Comparison of ENCODE assay signal across 11 cellular contexts in the genomic region with DNA sequence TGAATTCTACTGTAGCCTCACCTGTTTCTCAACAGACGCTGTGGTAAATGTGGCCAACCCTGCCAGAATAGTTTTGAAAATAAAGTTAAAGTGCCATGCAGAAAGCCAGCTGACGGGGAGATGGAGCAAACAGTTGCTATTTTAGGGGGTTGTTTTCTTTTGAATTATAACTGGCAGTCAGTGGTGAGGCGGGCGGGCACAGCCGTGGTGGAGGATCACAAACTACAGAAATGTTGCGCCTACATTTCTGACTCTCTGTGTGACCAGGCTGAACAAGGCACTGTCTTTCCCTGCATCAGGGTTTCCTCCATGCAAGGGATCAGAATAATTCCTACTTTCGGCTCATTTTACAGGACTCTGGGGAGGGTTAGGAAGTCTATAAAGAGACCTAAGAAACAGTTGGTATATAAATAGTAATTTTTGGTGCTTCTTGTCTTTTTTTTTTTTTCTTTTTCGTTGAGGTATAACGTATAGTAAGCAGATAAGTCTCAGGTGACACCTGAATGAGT. TPM values are rescaled to one million over a fixed set of nuclear protein-coding genes. Genes with fewer than 3 reads are reported as not detected.
DNase-seq lines count a peak whose midpoint lies in the region; TF ChIP-seq lines count a peak whose summit lies in the region.
"Had no signal": no experiment of that assay in that cellular context is flagged by ENCODE, and none has a peak within 500 bp of the region (broad histone marks: within the 10 kb centered on the region; RNA-seq: fewer than 3 reads in every experiment).

No MANE protein-coding gene starts in this region.

- H3K4me3 Mint-ChIP-seq in brain, result peak overlapping the region in 2 of 5 experiments; percentile 10 to 19

- no peaks in the 10 kb centered on the region for H3K27me3 ChIP-seq in subcutaneous abdominal adipose tissue (ENCODE audit: control insufficient read depth in 5 of 5, insufficient read depth in 4 of 5, low read length in 5 of 5)

- no peaks in the 10 kb centered on the region for H3K9me3 Mint-ChIP-seq in brain

- H3K4me1 Mint-ChIP-seq in brain, result peaks cover 99% of the 10 kb centered on the region

- no peaks in the 10 kb centered on the region for H3K9me3 ChIP-seq in subcutaneous abdominal adipose tissue (ENCODE audit: control insufficient read depth in 5 of 5, low read length in 5 of 5)

- peak overlapping the region; percentile 1 for H3K4me3 ChIP-seq in Jurkat, Clone E6-1 (ENCODE audit: low read length)
- H3K4me3 ChIP-seq in subcutaneous abdominal adipose tissue (ENCODE audit: low read depth in 1 of 5, low read length in 5 of 5), result no peak overlapping the region

- peak overlapping the region; percentile 39 for H3K27ac ChIP-seq in subcutaneous abdominal adipose tissue (ENCODE audit: low read depth, low read length)

- peak overlapping the region in 2 of 5 donors; percentile 5 to 10 for H3K9ac ChIP-seq in subcutaneous abdominal adipose tissue (ENCODE audit: low read length in 5 of 5)

- peaks cover 0 to 5% (median 0%) of the 10 kb centered on the region in 5 donors for H3K36me3 ChIP-seq in subcutaneous abdominal adipose tissue (ENCODE audit: control insufficient read depth in 5 of 5, insufficient read depth in 5 of 5, low read length in 5 of 5)

- peaks cover 16% of the 10 kb centered on the region for H3K36me3 Mint-ChIP-seq in brain

- no peak for TF ChIP-seq CTCF in brain (conservative IDR thresholded peaks at IDR 0.05)

- peak overlapping the region; percentile 35 to 93 (median 82) for H3K27ac Mint-ChIP-seq in brain

- H3K4me1 ChIP-seq in subcutaneous abdominal adipose tissue (ENCODE audit: control insufficient read depth in 5 of 5, insufficient read depth in 5 of 5, low read length in 5 of 5), result peaks cover 5 to 67% (median 38%) of the 10 kb centered on the region in 5 donors

- H3K27me3 Mint-ChIP-seq in brain, result peaks cover 3% of the 10 kb centered on the region

- DNase-seq in Jurkat, Clone E6-1 (ENCODE audit: low read depth, low spot score), result peak; percentile 83
- peak; percentile 91 for DNase-seq in myocyte (ENCODE audit: low read depth)
- no peak for DNase-seq in activated CD4-positive, CD25-positive, alpha-beta regulatory T cell (lab: John Stamatoyannopoulos, UW)
- no peak for DNase-seq in NCI-H774 (lab: John Stamatoyannopoulos, UW)
- DNase-seq in NCI-H345 (lab: John Stamatoyannopoulos, UW), result no peak
- DNase-seq in NCI-H748 (lab: John Stamatoyannopoulos, UW; ENCODE audit: unreplicated experiment), result no peak
- DNase-seq: activated CD8-positive, alpha-beta memory T cell treated with anti-CD3 and anti-CD28 coated beads, Interleukin-2, amount 50 U/mL, for 4 hours; erythroblast; T1000 had no signal

RNA-seq across cellular contexts. Expression of a gene that starts 17.2 kb away (rescaled TPM):
- 99.5 TPM for polyA plus RNA-seq in Jurkat, Clone E6-1 (2012; ENCODE audit: insufficient read depth, insufficient read length)
- polyA plus RNA-seq in brain (ENCODE audit: insufficient read depth, low read depth, low replicate concordance), result 198 TPM
- total RNA-seq in myocyte, result 78.0 and 88.5 TPM in 2 replicates
- 166 TPM for polyA plus RNA-seq in myocyte (2012)

Comparison
In these comparisons a context has a peak if more than half of its experiments do, and no peak if none do; other contexts are left out.
1. DNase-seq: peak in Jurkat, Clone E6-1 (single experiment) and myocyte (single experiment); none in activated CD4-positive, CD25-positive, alpha-beta regulatory T cell (0 of 4), NCI-H774 (single experiment), NCI-H345 (single experiment) and NCI-H748 (single experiment).